1 cellular context compared by ENCODE assay signal in the genomic region with DNA sequence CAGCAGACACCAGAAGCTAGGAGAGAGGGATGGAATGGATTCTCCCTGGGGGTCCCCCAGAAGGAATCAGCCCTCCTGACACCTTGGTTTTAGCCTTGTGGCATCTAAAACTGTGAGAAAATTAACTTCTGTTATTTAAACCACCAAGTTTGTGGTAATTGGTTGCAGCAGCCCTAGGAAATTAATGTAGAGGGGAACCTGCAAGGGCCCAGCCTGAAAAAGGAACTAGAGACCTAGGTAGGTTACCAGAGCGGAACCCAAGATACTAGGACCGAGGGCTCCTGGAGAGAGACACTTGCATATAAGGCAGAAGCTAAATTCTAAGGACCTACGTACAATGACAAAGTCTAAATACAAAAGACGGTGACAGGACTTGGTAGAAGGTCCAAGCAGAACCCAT.
TF ChIP-seq lines count a peak whose summit lies in the region.

No MANE protein-coding gene starts in this region.

TF ChIP-seq in K562, 482 proteins besides CTCF, POLR2A, EP300 and RAD21 (continued from another document):
- TF ChIP-seq, protein P1, sequence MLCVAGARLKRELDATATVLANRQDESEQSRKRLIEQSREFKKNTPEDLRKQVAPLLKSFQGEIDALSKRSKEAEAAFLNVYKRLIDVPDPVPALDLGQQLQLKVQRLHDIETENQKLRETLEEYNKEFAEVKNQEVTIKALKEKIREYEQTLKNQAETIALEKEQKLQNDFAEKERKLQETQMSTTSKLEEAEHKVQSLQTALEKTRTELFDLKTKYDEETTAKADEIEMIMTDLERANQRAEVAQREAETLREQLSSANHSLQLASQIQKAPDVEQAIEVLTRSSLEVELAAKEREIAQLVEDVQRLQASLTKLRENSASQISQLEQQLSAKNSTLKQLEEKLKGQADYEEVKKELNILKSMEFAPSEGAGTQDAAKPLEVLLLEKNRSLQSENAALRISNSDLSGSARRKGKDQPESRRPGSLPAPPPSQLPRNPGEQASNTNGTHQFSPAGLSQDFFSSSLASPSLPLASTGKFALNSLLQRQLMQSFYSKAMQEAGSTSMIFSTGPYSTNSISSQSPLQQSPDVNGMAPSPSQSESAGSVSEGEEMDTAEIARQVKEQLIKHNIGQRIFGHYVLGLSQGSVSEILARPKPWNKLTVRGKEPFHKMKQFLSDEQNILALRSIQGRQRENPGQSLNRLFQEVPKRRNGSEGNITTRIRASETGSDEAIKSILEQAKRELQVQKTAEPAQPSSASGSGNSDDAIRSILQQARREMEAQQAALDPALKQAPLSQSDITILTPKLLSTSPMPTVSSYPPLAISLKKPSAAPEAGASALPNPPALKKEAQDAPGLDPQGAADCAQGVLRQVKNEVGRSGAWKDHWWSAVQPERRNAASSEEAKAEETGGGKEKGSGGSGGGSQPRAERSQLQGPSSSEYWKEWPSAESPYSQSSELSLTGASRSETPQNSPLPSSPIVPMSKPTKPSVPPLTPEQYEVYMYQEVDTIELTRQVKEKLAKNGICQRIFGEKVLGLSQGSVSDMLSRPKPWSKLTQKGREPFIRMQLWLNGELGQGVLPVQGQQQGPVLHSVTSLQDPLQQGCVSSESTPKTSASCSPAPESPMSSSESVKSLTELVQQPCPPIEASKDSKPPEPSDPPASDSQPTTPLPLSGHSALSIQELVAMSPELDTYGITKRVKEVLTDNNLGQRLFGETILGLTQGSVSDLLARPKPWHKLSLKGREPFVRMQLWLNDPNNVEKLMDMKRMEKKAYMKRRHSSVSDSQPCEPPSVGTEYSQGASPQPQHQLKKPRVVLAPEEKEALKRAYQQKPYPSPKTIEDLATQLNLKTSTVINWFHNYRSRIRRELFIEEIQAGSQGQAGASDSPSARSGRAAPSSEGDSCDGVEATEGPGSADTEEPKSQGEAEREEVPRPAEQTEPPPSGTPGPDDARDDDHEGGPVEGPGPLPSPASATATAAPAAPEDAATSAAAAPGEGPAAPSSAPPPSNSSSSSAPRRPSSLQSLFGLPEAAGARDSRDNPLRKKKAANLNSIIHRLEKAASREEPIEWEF (CRISPR knock-in tag; IDR thresholded peaks at IDR 0.05): no peak
- TF ChIP-seq, protein P2, sequence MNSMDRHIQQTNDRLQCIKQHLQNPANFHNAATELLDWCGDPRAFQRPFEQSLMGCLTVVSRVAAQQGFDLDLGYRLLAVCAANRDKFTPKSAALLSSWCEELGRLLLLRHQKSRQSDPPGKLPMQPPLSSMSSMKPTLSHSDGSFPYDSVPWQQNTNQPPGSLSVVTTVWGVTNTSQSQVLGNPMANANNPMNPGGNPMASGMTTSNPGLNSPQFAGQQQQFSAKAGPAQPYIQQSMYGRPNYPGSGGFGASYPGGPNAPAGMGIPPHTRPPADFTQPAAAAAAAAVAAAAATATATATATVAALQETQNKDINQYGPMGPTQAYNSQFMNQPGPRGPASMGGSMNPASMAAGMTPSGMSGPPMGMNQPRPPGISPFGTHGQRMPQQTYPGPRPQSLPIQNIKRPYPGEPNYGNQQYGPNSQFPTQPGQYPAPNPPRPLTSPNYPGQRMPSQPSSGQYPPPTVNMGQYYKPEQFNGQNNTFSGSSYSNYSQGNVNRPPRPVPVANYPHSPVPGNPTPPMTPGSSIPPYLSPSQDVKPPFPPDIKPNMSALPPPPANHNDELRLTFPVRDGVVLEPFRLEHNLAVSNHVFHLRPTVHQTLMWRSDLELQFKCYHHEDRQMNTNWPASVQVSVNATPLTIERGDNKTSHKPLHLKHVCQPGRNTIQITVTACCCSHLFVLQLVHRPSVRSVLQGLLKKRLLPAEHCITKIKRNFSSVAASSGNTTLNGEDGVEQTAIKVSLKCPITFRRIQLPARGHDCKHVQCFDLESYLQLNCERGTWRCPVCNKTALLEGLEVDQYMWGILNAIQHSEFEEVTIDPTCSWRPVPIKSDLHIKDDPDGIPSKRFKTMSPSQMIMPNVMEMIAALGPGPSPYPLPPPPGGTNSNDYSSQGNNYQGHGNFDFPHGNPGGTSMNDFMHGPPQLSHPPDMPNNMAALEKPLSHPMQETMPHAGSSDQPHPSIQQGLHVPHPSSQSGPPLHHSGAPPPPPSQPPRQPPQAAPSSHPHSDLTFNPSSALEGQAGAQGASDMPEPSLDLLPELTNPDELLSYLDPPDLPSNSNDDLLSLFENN (IDR thresholded peaks at IDR 0.05; ENCODE audit: low read depth in 2 of 2, low read length in 2 of 2): no peak
- TF ChIP-seq ZEB2 (IDR thresholded peaks at IDR 0.05) (no peak), RNF2 (IDR thresholded peaks at IDR 0.05) (no peak), ZNF785 (CRISPR knock-in tag; IDR thresholded peaks at IDR 0.05) (no peak), MTF1 (CRISPR knock-in tag; IDR thresholded peaks at IDR 0.05; ENCODE audit: borderline replicate concordance) (no peak), HMG20A (CRISPR knock-in tag; conservative IDR thresholded peaks at IDR 0.05) (no peak), ZNF77 (CRISPR knock-in tag; IDR thresholded peaks at IDR 0.05) (no peak)
- TF ChIP-seq, protein P3, sequence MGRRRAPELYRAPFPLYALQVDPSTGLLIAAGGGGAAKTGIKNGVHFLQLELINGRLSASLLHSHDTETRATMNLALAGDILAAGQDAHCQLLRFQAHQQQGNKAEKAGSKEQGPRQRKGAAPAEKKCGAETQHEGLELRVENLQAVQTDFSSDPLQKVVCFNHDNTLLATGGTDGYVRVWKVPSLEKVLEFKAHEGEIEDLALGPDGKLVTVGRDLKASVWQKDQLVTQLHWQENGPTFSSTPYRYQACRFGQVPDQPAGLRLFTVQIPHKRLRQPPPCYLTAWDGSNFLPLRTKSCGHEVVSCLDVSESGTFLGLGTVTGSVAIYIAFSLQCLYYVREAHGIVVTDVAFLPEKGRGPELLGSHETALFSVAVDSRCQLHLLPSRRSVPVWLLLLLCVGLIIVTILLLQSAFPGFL (CRISPR knock-in tag; IDR thresholded peaks at IDR 0.05): no peak
- TF ChIP-seq, protein P4, sequence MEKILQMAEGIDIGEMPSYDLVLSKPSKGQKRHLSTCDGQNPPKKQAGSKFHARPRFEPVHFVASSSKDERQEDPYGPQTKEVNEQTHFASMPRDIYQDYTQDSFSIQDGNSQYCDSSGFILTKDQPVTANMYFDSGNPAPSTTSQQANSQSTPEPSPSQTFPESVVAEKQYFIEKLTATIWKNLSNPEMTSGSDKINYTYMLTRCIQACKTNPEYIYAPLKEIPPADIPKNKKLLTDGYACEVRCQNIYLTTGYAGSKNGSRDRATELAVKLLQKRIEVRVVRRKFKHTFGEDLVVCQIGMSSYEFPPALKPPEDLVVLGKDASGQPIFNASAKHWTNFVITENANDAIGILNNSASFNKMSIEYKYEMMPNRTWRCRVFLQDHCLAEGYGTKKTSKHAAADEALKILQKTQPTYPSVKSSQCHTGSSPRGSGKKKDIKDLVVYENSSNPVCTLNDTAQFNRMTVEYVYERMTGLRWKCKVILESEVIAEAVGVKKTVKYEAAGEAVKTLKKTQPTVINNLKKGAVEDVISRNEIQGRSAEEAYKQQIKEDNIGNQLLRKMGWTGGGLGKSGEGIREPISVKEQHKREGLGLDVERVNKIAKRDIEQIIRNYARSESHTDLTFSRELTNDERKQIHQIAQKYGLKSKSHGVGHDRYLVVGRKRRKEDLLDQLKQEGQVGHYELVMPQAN (IDR thresholded peaks at IDR 0.05; ENCODE audit: borderline replicate concordance): no peak
TF ChIP-seq in K562: peak in this region for 0.
